9 cellular contexts compared by ENCODE assay signal in genomic region chr16:46961373-46962353, GRCh38.
A peak's percentile ranks its signal among the peaks of the same experiment; 100 is the strongest.
DNase-seq lines count a peak whose midpoint lies in the region; ATAC-seq lines count a peak whose summit lies in the region.
"Had no signal": no experiment of that assay in that cellular context is flagged by ENCODE, and none has a peak within 500 bp of the region (broad histone marks: within the 10 kb centered on the region; RNA-seq: fewer than 3 reads in every experiment).

No MANE protein-coding gene starts in this region.

- no peaks in the 10 kb centered on the region for H3K27me3 ChIP-seq in effector memory CD4-positive, alpha-beta T cell (replicated peaks; ENCODE audit: control insufficient read depth, insufficient read depth, low read length, poor library complexity, severe bottlenecking)

- peak; percentile 99 for ATAC-seq in stimulated activated naive CD8-positive, alpha-beta T cell treated with anti-CD3 and anti-CD28 coated beads, Interleukin-15, Interleukin-2, amounts not matched to agents 100 U/mL and 50 U/mL, for 24 hours
- no peak for ATAC-seq in HG03469 (IDR thresholded peaks at IDR 0.05; ENCODE audit: unreplicated experiment)

- H3K36me3 ChIP-seq in effector memory CD4-positive, alpha-beta T cell (ENCODE audit: control insufficient read depth, insufficient read depth, low read length): peaks cover 86% of the 10 kb centered on the region

- peak; percentile 38 for DNase-seq in activated naive CD4-positive, alpha-beta T cell treated with Interleukin-2 at 50 U/mL for 16 hours
- no peak for DNase-seq in activated naive CD4-positive, alpha-beta T cell treated with anti-CD3 and anti-CD28 coated beads, Interleukin-2, amount 50 U/mL, for 16 hours
- DNase-seq in SIG-M5 (lab: John Stamatoyannopoulos, UW): peak; percentile 11
- no peak for DNase-seq in effector memory CD4-positive, alpha-beta T cell
- DNase-seq in stimulated activated naive CD8-positive, alpha-beta T cell treated with anti-CD3 and anti-CD28 coated beads, Interleukin-15, Interleukin-2, amounts not matched to agents 100 U/mL and 50 U/mL, for 24 hours: peak; percentile 33
- DNase-seq in NCI-H187 (lab: John Stamatoyannopoulos, UW): no peak
- no peak for DNase-seq in iPS-NIHi7 (ENCODE audit: extremely low spot score)
- DNase-seq: NCI-H2029 treated with DMSO at 0.1 percent for 48 hours had no signal

- peak overlapping the region; percentile 6 for H3K27ac ChIP-seq in effector memory CD4-positive, alpha-beta T cell (ENCODE audit: insufficient read depth, low read length, poor library complexity, severe bottlenecking)

- H3K9me3 ChIP-seq in effector memory CD4-positive, alpha-beta T cell (ENCODE audit: control insufficient read depth, low read length): no peaks in the 10 kb centered on the region

- H3K4me3 ChIP-seq in effector memory CD4-positive, alpha-beta T cell (ENCODE audit: insufficient read depth, low read depth, low read length, poor library complexity, severe bottlenecking): no peak overlapping the region

- peaks cover 6% of the 10 kb centered on the region for H3K4me1 ChIP-seq in effector memory CD4-positive, alpha-beta T cell (ENCODE audit: control insufficient read depth, insufficient read depth, low read length, poor library complexity, severe bottlenecking)

Comparison
In these comparisons a context has a peak if more than half of its experiments do, and no peak if none do; other contexts are left out.
1. DNase-seq: peak in activated naive CD4-positive, alpha-beta T cell treated with Interleukin-2 at 50 U/mL for 16 hours (single experiment), SIG-M5 (single experiment) and stimulated activated naive CD8-positive, alpha-beta T cell treated with anti-CD3 and anti-CD28 coated beads, Interleukin-15, Interleukin-2, amounts not matched to agents 100 U/mL and 50 U/mL, for 24 hours (single experiment); none in activated naive CD4-positive, alpha-beta T cell treated with anti-CD3 and anti-CD28 coated beads, Interleukin-2, amount 50 U/mL, for 16 hours (single experiment), effector memory CD4-positive, alpha-beta T cell (0 of 3), NCI-H187 (0 of 2) and iPS-NIHi7 (single experiment).